In the genomic region with DNA sequence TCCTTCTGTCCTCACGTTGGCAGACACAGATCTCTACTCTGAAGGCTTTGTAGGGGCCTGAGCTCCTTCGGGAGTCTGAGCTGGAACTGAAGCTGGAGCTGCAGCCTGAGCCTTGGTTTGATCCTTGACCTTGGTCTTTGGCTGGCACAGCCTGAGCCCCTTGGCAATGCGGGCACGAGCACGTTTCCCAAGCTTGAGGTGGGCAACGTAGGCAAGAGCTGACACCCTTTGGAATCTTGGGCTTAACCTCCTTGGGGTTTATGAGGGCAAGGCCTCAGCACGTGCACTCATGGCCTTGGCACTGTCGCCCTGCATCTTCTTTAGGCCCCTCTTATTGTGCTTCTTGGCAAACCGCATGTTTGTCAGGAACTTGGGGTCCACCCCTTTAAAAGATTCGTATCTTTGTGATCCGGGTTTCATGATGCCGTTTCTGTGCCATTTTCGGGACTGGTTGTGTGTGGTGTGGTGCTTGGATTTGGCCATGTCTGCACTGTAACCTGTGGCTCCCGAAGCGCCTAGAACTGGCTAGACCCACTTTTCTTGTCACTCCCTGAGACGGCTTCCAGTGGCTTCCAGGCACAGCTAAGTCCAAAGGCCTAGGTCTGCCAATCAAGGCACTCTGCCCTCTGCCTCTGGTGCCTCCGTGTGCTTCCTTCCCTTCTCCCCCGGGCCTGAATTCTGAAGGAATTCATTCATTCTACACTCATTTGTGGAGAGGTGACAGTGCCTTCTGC, we compare ENCODE assay signal across 2 cellular contexts.
TF ChIP-seq lines count a peak whose summit lies in the region.

No MANE protein-coding gene starts in this region.

TF ChIP-seq in A549, 52 proteins besides CTCF, POLR2A, EP300 and RAD21 (continued from another document):
- no peak for TF ChIP-seq RCOR1 (IDR thresholded peaks at IDR 0.05; ENCODE audit: low read depth, low read length)
- TF ChIP-seq, protein P1, sequence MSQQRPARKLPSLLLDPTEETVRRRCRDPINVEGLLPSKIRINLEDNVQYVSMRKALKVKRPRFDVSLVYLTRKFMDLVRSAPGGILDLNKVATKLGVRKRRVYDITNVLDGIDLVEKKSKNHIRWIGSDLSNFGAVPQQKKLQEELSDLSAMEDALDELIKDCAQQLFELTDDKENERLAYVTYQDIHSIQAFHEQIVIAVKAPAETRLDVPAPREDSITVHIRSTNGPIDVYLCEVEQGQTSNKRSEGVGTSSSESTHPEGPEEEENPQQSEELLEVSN (IDR thresholded peaks at IDR 0.05; ENCODE audit: borderline replicate concordance, low read depth), result no peak
- no peak for TF ChIP-seq CEBPB (IDR thresholded peaks at IDR 0.05)
- no peak for TF ChIP-seq BHLHE40 (IDR thresholded peaks at IDR 0.05; ENCODE audit: low read depth, low read length)
- TF ChIP-seq CBX8 (IDR thresholded peaks at IDR 0.05), result no peak
- no peak for TF ChIP-seq FOXS1 (CRISPR knock-in tag; IDR thresholded peaks at IDR 0.05)
- TF ChIP-seq, protein P2, sequence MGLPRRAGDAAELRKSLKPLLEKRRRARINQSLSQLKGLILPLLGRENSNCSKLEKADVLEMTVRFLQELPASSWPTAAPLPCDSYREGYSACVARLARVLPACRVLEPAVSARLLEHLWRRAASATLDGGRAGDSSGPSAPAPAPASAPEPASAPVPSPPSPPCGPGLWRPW (IDR thresholded peaks at IDR 0.05), result no peak
- TF ChIP-seq RNF2 (IDR thresholded peaks at IDR 0.05; ENCODE audit: borderline replicate concordance, low read depth), result no peak
- no peak for TF ChIP-seq CHD4 (IDR thresholded peaks at IDR 0.05; ENCODE audit: borderline replicate concordance)
TF ChIP-seq in A549: peak in this region for 0.

TF ChIP-seq in HCT116, 20 proteins besides CTCF, POLR2A, EP300 and RAD21 (continued from another document):
- TF ChIP-seq, protein P3, sequence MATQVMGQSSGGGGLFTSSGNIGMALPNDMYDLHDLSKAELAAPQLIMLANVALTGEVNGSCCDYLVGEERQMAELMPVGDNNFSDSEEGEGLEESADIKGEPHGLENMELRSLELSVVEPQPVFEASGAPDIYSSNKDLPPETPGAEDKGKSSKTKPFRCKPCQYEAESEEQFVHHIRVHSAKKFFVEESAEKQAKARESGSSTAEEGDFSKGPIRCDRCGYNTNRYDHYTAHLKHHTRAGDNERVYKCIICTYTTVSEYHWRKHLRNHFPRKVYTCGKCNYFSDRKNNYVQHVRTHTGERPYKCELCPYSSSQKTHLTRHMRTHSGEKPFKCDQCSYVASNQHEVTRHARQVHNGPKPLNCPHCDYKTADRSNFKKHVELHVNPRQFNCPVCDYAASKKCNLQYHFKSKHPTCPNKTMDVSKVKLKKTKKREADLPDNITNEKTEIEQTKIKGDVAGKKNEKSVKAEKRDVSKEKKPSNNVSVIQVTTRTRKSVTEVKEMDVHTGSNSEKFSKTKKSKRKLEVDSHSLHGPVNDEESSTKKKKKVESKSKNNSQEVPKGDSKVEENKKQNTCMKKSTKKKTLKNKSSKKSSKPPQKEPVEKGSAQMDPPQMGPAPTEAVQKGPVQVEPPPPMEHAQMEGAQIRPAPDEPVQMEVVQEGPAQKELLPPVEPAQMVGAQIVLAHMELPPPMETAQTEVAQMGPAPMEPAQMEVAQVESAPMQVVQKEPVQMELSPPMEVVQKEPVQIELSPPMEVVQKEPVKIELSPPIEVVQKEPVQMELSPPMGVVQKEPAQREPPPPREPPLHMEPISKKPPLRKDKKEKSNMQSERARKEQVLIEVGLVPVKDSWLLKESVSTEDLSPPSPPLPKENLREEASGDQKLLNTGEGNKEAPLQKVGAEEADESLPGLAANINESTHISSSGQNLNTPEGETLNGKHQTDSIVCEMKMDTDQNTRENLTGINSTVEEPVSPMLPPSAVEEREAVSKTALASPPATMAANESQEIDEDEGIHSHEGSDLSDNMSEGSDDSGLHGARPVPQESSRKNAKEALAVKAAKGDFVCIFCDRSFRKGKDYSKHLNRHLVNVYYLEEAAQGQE (IDR thresholded peaks at IDR 0.05; ENCODE audit: low read depth), result no peak
- TF ChIP-seq, protein P4, sequence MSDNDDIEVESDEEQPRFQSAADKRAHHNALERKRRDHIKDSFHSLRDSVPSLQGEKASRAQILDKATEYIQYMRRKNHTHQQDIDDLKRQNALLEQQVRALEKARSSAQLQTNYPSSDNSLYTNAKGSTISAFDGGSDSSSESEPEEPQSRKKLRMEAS (IDR thresholded peaks at IDR 0.05), result no peak
- TF ChIP-seq CEBPB (IDR thresholded peaks at IDR 0.05; ENCODE audit: low read depth), result no peak
- TF ChIP-seq EGR1 (IDR thresholded peaks at IDR 0.05; ENCODE audit: low read depth), result no peak
- no peak for TF ChIP-seq SRF (IDR thresholded peaks at IDR 0.05; ENCODE audit: low read depth)
- no peak for TF ChIP-seq SP1 (IDR thresholded peaks at IDR 0.05; ENCODE audit: low read depth)
- no peak for TF ChIP-seq ZFX (IDR thresholded peaks at IDR 0.05)
- TF ChIP-seq, protein P5, sequence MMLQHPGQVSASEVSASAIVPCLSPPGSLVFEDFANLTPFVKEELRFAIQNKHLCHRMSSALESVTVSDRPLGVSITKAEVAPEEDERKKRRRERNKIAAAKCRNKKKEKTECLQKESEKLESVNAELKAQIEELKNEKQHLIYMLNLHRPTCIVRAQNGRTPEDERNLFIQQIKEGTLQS (IDR thresholded peaks at IDR 0.05), result no peak
- no peak for TF ChIP-seq SIN3A (IDR thresholded peaks at IDR 0.05; ENCODE audit: low read depth)
- no peak for TF ChIP-seq POLR2AphosphoS5 (IDR thresholded peaks at IDR 0.05; ENCODE audit: low read depth, low read length)
- TF ChIP-seq EZH2phosphoT487 (IDR thresholded peaks at IDR 0.05; ENCODE audit: borderline replicate concordance), result no peak
- no peak for TF ChIP-seq TCF7L2 (IDR thresholded peaks at IDR 0.05; ENCODE audit: borderline replicate concordance, extremely low read depth, insufficient read depth, insufficient read length)
TF ChIP-seq in HCT116: peak in this region for 0.
